Comparison of ENCODE assay signal across 15 cellular contexts in genomic region chr7:144356860-144357259, GRCh38. TPM values are rescaled to one million over a fixed set of nuclear protein-coding genes. Genes with fewer than 3 reads are reported as not detected.
"Had no signal": no experiment of that assay in that cellular context is flagged by ENCODE, and none has a peak within 500 bp of the region (broad histone marks: within the 10 kb centered on the region; RNA-seq: fewer than 3 reads in every experiment).

No MANE protein-coding gene starts in this region.

RNA-seq across cellular contexts. Expression of gene OR2A1, which starts 44.6 kb away (rescaled TPM):
- total RNA-seq: suprapubic skin, transverse colon, upper lobe of right lung, ureter had no signal

RNA-seq across cellular contexts. Expression of gene NOBOX, which starts 46.6 kb away (rescaled TPM):
- total RNA-seq: stomach, subcutaneous adipose tissue, suprapubic skin, temporal lobe, thoracic aorta, thyroid gland, tibial nerve, transverse colon, upper lobe of left lung, upper lobe of right lung, ureter, urinary bladder, uterus, vagina had no signal
- polyA plus RNA-seq: stomach, thymus, urinary bladder had no signal
